Comparison of ENCODE assay signal across 8 cellular contexts in the genomic region with DNA sequence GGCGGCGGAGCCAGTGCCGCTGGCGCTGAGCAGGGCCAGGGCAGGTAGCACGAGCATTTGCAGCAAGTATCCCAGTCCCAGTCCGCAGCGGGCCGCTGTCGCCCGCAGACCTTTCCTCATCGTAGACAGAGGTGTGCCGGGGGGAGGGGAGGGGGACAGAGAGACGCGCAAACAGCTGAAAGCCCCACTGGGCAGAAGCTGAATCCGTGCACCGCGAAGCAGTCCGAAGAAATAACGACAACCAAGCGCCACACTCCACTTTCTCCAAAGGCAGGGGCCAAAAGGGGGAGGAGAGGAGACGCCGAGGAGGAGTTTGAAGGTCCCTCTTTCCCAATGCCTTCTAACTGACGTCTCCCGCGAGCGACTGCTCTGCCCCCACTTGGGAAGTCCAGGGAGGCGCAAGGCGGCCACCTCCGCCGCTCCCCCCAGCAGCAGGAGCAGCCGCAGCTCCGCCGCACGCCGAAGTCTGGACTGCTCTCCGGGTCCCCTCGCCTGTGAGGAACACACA. TPM values are rescaled to one million over a fixed set of nuclear protein-coding genes. Genes with fewer than 3 reads are reported as not detected.
DNase-seq lines count a peak whose midpoint lies in the region; ATAC-seq, FAIRE-seq and TF ChIP-seq lines count a peak whose summit lies in the region.

A gene (minus strand): TSS at position 236 of the 508 bp plus-strand sequence.

- intact Hi-C loops in pancreas (cut with DNase I) = no loop called here

- no peak for FAIRE-seq in pancreas (lab: Jason Lieb, UNC)

- ATAC-seq in pancreas = peak in 3 of 4 donors; percentile 66 to 69 (median 68)
- no peak for ATAC-seq in GM21447 (IDR thresholded peaks at IDR 0.05; ENCODE audit: unreplicated experiment)

- H3K9me3 ChIP-seq in right atrium auricular region (no peaks in the 10 kb centered on the region), pancreas (no peaks in the 10 kb centered on the region)

- H3K4me3 ChIP-seq in BJ (ENCODE audit: low read depth, low read length) (peak within 1 kb of the TSS; percentile 28), HL-60 (replicated peaks; ENCODE audit: insufficient read depth, low read length) (no peak within 1 kb of the TSS), right atrium auricular region (peak within 1 kb of the TSS; percentile 53 to 64), pancreas (peak within 1 kb of the TSS; percentile 25 to 55 (median 32))

- WGBS in pancreas, 2 donors = 1% methylated on average over 37 of the region's 37 CpGs

- DNase-seq in BJ (ENCODE audit: low read depth) (no peak), HL-60 (ENCODE audit: low read depth in 1 of 2, low spot score in 1 of 2) (peak in 1 of 2 experiments; percentile 72), amniotic epithelial cell (ENCODE audit: low read depth) (peak; percentile 43), right atrium auricular region (ENCODE audit: low spot score) (peak; percentile 90), pancreas (peak in 3 of 6 donors; percentile 27 to 69 (median 66)), NCI-H1092 treated with DMSO at 0.1 percent for 48 hours (lab: John Stamatoyannopoulos, UW) (no peak), LoVo (ENCODE audit: low spot score) (no peak)

- CTCF ChIA-PET in BJ (lab: Yijun Ruan, JAX) = no interaction called here

- no peaks in the 10 kb centered on the region for H3K36me3 ChIP-seq in BJ (ENCODE audit: control insufficient read depth, insufficient read depth, low read length)
- H3K36me3 ChIP-seq in right atrium auricular region = no peaks in the 10 kb centered on the region
- H3K36me3 ChIP-seq in pancreas = no peaks in the 10 kb centered on the region

- H3K27me3 ChIP-seq in BJ (ENCODE audit: control insufficient read depth, insufficient read depth, low read length) (peaks cover 4% of the 10 kb centered on the region), HL-60 (ENCODE audit: insufficient read depth, poor library complexity, severe bottlenecking) (no peaks in the 10 kb centered on the region), right atrium auricular region (peaks cover 0 to 5% of the 10 kb centered on the region in 2 donors), pancreas (peaks cover 0 to 10% (median 0%) of the 10 kb centered on the region in 4 donors)

- TF ChIP-seq CTCF in BJ (IDR thresholded peaks at IDR 0.05; ENCODE audit: insufficient read depth, low read depth, low read length) (no peak), HL-60 (IDR thresholded peaks at IDR 0.05; ENCODE audit: insufficient read depth, low read length) (no peak), right atrium auricular region (IDR thresholded peaks at IDR 0.05) (no peak), pancreas (IDR thresholded peaks at IDR 0.05) (no peak)

- H3K27ac ChIP-seq in HL-60 (replicated peaks) (peak within 1 kb of the TSS; percentile 81), right atrium auricular region (peak within 1 kb of the TSS; percentile 81 to 86), pancreas (no peak within 1 kb of the TSS)

- POLR2A ChIA-PET in BJ (lab: Charles Lee) = no interaction called here

- peaks cover 0 to 20% of the 10 kb centered on the region in 2 donors for H3K4me1 ChIP-seq in right atrium auricular region
- H3K4me1 ChIP-seq in pancreas = peaks cover 0 to 4% (median 0%) of the 10 kb centered on the region in 3 donors

RNA-seq across cellular contexts. Expression of the gene that starts here (rescaled TPM):
- not detected in 2 replicates for polyA plus RNA-seq in BJ (2011; rRNA removed)
- polyA minus RNA-seq in BJ (2011; rRNA and poly(A)+ RNA removed) = not detected in 2 replicates
- 1 to 10 TPM; 3.8 to 4.6 TPM for total RNA-seq in right atrium auricular region
- total RNA-seq in pancreas = under 1 TPM; 0.16 to 0.84 (median 0.36) TPM
- polyA plus RNA-seq in pancreas = under 1 TPM; 0.15 to 0.35 TPM

Comparison
In these comparisons a context has a peak if more than half of its experiments do, and no peak if none do; other contexts are left out.
1. Peak in ATAC-seq and H3K4me3 ChIP-seq in pancreas; RNA of the gene not detected or under 1 TPM.
2. DNase-seq: peak in amniotic epithelial cell (single experiment) and right atrium auricular region (single experiment); none in BJ (single experiment), NCI-H1092 treated with DMSO at 0.1 percent for 48 hours (single experiment) and LoVo (single experiment).
3. H3K27ac ChIP-seq: peak in HL-60 (single experiment) and right atrium auricular region (2 of 2); none in pancreas (0 of 4).